ENCODE assay signal across 11 cellular contexts in genomic region chr5:93587919-93588585, GRCh38. TPM values are rescaled to one million over a fixed set of nuclear protein-coding genes. Genes with fewer than 3 reads are reported as not detected.
DNase-seq lines count a peak whose midpoint lies in the region; ATAC-seq and TF ChIP-seq lines count a peak whose summit lies in the region.
"Had no signal": no experiment of that assay in that cellular context is flagged by ENCODE, and none has a peak within 500 bp of the region (broad histone marks: within the 10 kb centered on the region; RNA-seq: fewer than 3 reads in every experiment).

No MANE protein-coding gene starts in this region.

- H3K4me1 ChIP-seq in NT2/D1 (ENCODE audit: insufficient read depth, insufficient read length) = peaks cover 9% of the 10 kb centered on the region

- no peak overlapping the region for H3K9ac ChIP-seq in NT2/D1 (ENCODE audit: insufficient read length, low read depth)

- H3K27ac Mint-ChIP-seq in natural killer cell = no peak overlapping the region

- H3K4me1 Mint-ChIP-seq in natural killer cell = peaks cover 20 to 22% of the 10 kb centered on the region in 2 donors

- H3K27me3 ChIP-seq in NT2/D1 (ENCODE audit: insufficient read depth, insufficient read length) = peaks cover 89% of the 10 kb centered on the region

- TF ChIP-seq POLR2A in lower leg skin (IDR thresholded peaks at IDR 0.05) = no peak

- peak in 2 of 3 donors; percentile 21 to 27 for ATAC-seq in natural killer cell
- ATAC-seq in HG02938 (IDR thresholded peaks at IDR 0.05; ENCODE audit: unreplicated experiment) = no peak

- H3K4me3 Mint-ChIP-seq in natural killer cell = peak overlapping the region; percentile 59

- H3K36me3 Mint-ChIP-seq in natural killer cell = no peaks in the 10 kb centered on the region

- WGBS in lower leg skin, 2 donors = 45 to 58% methylated on average over 32 to 57 of the region's 70 CpGs

- H3K27me3 Mint-ChIP-seq in natural killer cell (ENCODE audit: low read depth in 2 of 2) = peaks cover 54 to 69% of the 10 kb centered on the region in 2 donors

- intact Hi-C loops in natural killer cell (cut with micrococcal nuclease) (no loop called here), lower leg skin (cut with DNase I; ENCODE audit: low total_unique reads) (loop anchor here (10.0 kb wide), 1 partner anchor 327 kb away; no protein-coding TSS in a partner anchor)

- peak overlapping the region; percentile 68 for H3K4me3 ChIP-seq in AG09309 (ENCODE audit: control insufficient read depth, low read depth, low read length)
- H3K4me3 ChIP-seq in NT2/D1 (ENCODE audit: insufficient read length, low read depth) = peak overlapping the region; percentile 21
- peak overlapping the region; percentile 68 for H3K4me3 ChIP-seq in epithelial cell of proximal tubule (ENCODE audit: low read depth, low read length)
- H3K4me3 ChIP-seq in lower leg skin (ENCODE audit: low read depth, poor library complexity, severe bottlenecking) = no peak overlapping the region

- TF ChIP-seq CTCF in AG09309 (IDR thresholded peaks at IDR 0.05; ENCODE audit: control insufficient read depth, insufficient read depth, low read depth, low read length, missing control alignments) = no peak
- TF ChIP-seq CTCF in epithelial cell of proximal tubule (conservative IDR thresholded peaks at IDR 0.05; ENCODE audit: low read depth, low read length) = no peak
- TF ChIP-seq CTCF in natural killer cell (IDR thresholded peaks at IDR 0.05) = no peak
- TF ChIP-seq CTCF in lower leg skin (IDR thresholded peaks at IDR 0.05) = no peak

- no peak for DNase-seq in AG09309 (ENCODE audit: low read depth)
- DNase-seq in NT2/D1 (ENCODE audit: low read depth, low spot score) = no peak
- DNase-seq in epithelial cell of proximal tubule (ENCODE audit: low read depth) = no peak
- DNase-seq in natural killer cell = no peak
- no peak for DNase-seq in lower leg skin (ENCODE audit: low spot score in 2 of 2)
- no peak for DNase-seq in cortex of kidney (lab: John Stamatoyannopoulos, UW)
- DNase-seq in LoVo (ENCODE audit: low spot score) = no peak
- DNase-seq: activated T-cell treated with anti-CD3 and anti-CD28 coated beads, Interleukin-2, amount 50 U/mL, for 48 hours; NCI-H2107; SIG-M5 had no signal

- H3K9me3 ChIP-seq in NT2/D1 (ENCODE audit: insufficient read depth, low read length) = no peaks in the 10 kb centered on the region

- H3K36me3 ChIP-seq in NT2/D1 (ENCODE audit: insufficient read depth, insufficient read length, low read length) = no peaks in the 10 kb centered on the region

- H3K9me3 Mint-ChIP-seq in natural killer cell = no peaks in the 10 kb centered on the region

RNA-seq across cellular contexts. Expression of gene NR2F1, which starts 5.0 kb away (rescaled TPM):
- total RNA-seq in epithelial cell of proximal tubule (12.6 and 14.8 TPM in 2 replicates), natural killer cell (not detected), lower leg skin (1 to 10 TPM in 3 of 4 donors, under 1 TPM in 1; 0.72 to 5.9 (median 2.7) TPM)

RNA-seq across cellular contexts. Expression of gene NR2F1-AS1, which starts 7.0 kb away (rescaled TPM):
- total RNA-seq in epithelial cell of proximal tubule (1.2 and 1.6 TPM in 2 replicates), natural killer cell (not detected), lower leg skin (1 to 10 TPM in 2 of 4 donors, under 1 TPM in 1, not detected in 1; 0.30 to 1.7 (median 1.0) TPM)
